In the genomic region with DNA sequence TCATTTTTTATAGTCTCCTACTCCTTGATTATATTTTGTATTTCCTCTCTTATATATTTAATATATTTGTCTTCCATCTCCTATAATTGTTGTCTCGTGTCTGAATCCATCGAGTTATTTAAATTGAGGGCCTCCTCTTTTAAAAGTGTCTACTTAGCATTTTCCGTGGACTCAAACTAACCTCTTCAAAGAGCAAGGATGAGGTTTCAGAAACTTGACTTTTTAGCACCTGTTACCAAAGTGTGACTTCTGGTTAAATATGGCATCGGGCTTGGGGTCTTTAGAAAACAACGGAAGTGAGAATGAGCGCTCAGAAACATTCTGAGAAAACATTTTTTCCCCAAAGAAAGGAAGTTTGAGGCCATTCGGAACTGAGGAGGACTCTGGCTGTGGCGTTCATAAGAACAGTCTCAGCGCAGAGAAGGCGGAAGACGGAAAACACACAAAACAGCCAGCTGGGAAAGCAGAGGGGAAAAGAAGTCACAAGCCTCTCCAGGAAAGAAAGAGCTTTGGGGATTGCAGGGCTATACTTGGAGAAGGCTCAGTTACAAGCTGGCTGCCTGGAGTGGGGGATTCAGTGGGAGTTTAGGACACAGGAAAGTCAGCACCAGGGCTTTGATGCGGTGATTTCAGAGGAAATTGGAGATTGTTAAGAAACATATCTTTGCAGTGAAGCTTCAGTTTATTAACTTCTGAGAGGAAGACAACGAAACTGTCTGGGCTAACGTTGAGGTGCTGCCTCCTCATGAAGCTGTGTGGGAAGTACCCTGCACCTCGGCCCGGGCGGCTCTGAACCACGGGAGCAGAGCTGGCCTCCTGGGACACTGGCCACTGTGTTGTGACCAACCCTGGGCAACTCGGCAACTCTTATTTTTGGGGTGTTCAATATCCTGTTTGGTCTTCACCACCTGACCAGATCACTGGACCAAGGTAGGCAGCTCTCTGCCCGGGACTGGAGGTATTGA, we compare ENCODE assay signal across 16 cellular contexts. TPM values are rescaled to one million over a fixed set of nuclear protein-coding genes. Genes with fewer than 3 reads are reported as not detected.
DNase-seq lines count a peak whose midpoint lies in the region; ATAC-seq, FAIRE-seq and TF ChIP-seq lines count a peak whose summit lies in the region.
"Had no signal": no experiment of that assay in that cellular context is flagged by ENCODE, and none has a peak within 500 bp of the region (broad histone marks: within the 10 kb centered on the region; RNA-seq: fewer than 3 reads in every experiment).

No MANE protein-coding gene starts in this region.

- WGBS in HepG2 (ENCODE audit: low lambda C conversion rate) = 33% methylated on average over 19 of the region's 20 CpGs
- 49% methylated on average over 19 of the region's 20 CpGs for WGBS in right lobe of liver (ENCODE audit: insufficient coverage, low coverage, low lambda C conversion rate, missing lambda C conversion rate)

- POLR2A ChIA-PET in HepG2 (lab: Yijun Ruan, JAX) = no interaction called here

- no peak for TF ChIP-seq CTCF in HepG2 (CRISPR knock-in tag; IDR thresholded peaks at IDR 0.05)
- TF ChIP-seq CTCF in right lobe of liver (IDR thresholded peaks at IDR 0.05) = no peak

- H3K4me1 ChIP-seq in HepG2 (ENCODE audit: insufficient read depth, low read length) = no peaks in the 10 kb centered on the region
- H3K4me1 ChIP-seq in right lobe of liver = no peaks in the 10 kb centered on the region
- H3K4me1 ChIP-seq: BLaER1 had no signal

- no peak overlapping the region for H3K27ac ChIP-seq in HepG2 (ENCODE audit: extremely low read length, insufficient read depth, low read length)
- no peak overlapping the region for H3K27ac ChIP-seq in right lobe of liver
- H3K27ac ChIP-seq: 22Rv1, BLaER1 had no signal

- DNase-seq in HepG2 (ENCODE audit: low spot score) = no peak
- no peak for DNase-seq in right lobe of liver
- DNase-seq in RPMI8226 = peak; percentile 90
- DNase-seq in left kidney (ENCODE audit: low read depth, low spot score) = peak; percentile 28
- DNase-seq in H54 (ENCODE audit: insufficient read length, low spot score) = no peak
- no peak for DNase-seq in COLO668 (lab: John Stamatoyannopoulos, UW; ENCODE audit: unreplicated experiment)
- DNase-seq: AML-193; CD8-positive, alpha-beta memory T cell; DMS53; H9; KBM-7 had no signal

- no peak overlapping the region for H3K4me2 ChIP-seq in HepG2 (ENCODE audit: low read depth, low read length)
- H3K4me2 ChIP-seq: BLaER1 had no signal

- H3K9me3 ChIP-seq in HepG2 (ENCODE audit: low read length) (no peaks in the 10 kb centered on the region), right lobe of liver (no peaks in the 10 kb centered on the region)

- TF ChIP-seq RAD21 in HepG2 (CRISPR knock-in tag; IDR thresholded peaks at IDR 0.05) = no peak

- H3K4me3 ChIP-seq in HepG2 (replicated peaks in 1 of 3; ENCODE audit: insufficient read depth in 1 of 3, low read depth in 2 of 3, low read length in 3 of 3) = no peak overlapping the region
- no peak overlapping the region for H3K4me3 ChIP-seq in right lobe of liver
- H3K4me3 ChIP-seq: BLaER1 had no signal

- H3K36me3 ChIP-seq in HepG2 (replicated peaks in 1 of 2; ENCODE audit: control insufficient read depth in 1 of 2, insufficient read depth in 2 of 2, low read length in 2 of 2) = no peaks in the 10 kb centered on the region
- no peaks in the 10 kb centered on the region for H3K36me3 ChIP-seq in right lobe of liver
- H3K36me3 ChIP-seq: BLaER1 had no signal

- CTCF ChIA-PET in HepG2 (lab: Yijun Ruan, JAX; ENCODE audit: low intra/inter-chr PET ratio, low total read pairs) = no interaction called here

- in situ Hi-C loops in HepG2 (cut with HindIII; ENCODE audit: extremely low pct_ligation_motif_present, low pct_unique_long_range_greater_than_20kb) = no loop called here

- intact Hi-C loops in HepG2 (cut with micrococcal nuclease; ENCODE audit: unreplicated experiment) (no loop called here), right lobe of liver (cut with DNase I) (no loop called here)

- H2AFZ ChIP-seq in HepG2 (ENCODE audit: low read length) = no peak overlapping the region

- H3K9ac ChIP-seq in HepG2 (ENCODE audit: insufficient read depth, low read depth, low read length) = no peak overlapping the region
- H3K9ac ChIP-seq: BLaER1 had no signal

- no peaks in the 10 kb centered on the region for H4K20me1 ChIP-seq in HepG2 (ENCODE audit: insufficient read depth, low read length)
- H4K20me1 ChIP-seq: BLaER1 had no signal

- TF ChIP-seq POLR2A in HepG2 (IDR thresholded peaks at IDR 0.05; ENCODE audit: insufficient read depth in 1 of 2, low read depth in 2 of 2, low read length in 2 of 2) = no peak
- TF ChIP-seq POLR2A in right lobe of liver (IDR thresholded peaks at IDR 0.05) = no peak
- TF ChIP-seq POLR2A in H54 (IDR thresholded peaks at IDR 0.05; ENCODE audit: low read depth, low read length) = no peak

- no TSS peak for BruUV-seq in HepG2 (replicated peaks; lab: Mats Ljungman, UMichigan)

- FAIRE-seq in HepG2 (lab: Jason Lieb, UNC) = no peak
- no peak for FAIRE-seq in H54 (lab: Jason Lieb, UNC)
- FAIRE-seq: GM18507 had no signal

- H3K27me3 ChIP-seq in HepG2 (ENCODE audit: control insufficient read depth in 1 of 2, insufficient read depth in 2 of 2, low read length in 2 of 2) (peaks cover 0 to 12% of the 10 kb centered on the region in 2 experiments; a peak in 4 of 5 replicates), right lobe of liver (peaks cover 0 to 2% of the 10 kb centered on the region in 2 donors)
- H3K27me3 ChIP-seq: BLaER1 had no signal

- no peaks in the 10 kb centered on the region for H3K79me2 ChIP-seq in HepG2 (ENCODE audit: insufficient read depth, low read length)

- TF ChIP-seq EP300 in HepG2 (IDR thresholded peaks at IDR 0.05; ENCODE audit: low read depth in 2 of 2, low read length in 2 of 2) = no peak
- TF ChIP-seq EP300 in HepG2 (CRISPR knock-in tag; IDR thresholded peaks at IDR 0.05; ENCODE audit: borderline replicate concordance) = no peak

- ATAC-seq in HepG2 (no peak), right lobe of liver (no peak), GM21717 (IDR thresholded peaks at IDR 0.05; ENCODE audit: unreplicated experiment) (no peak), GM18873 (IDR thresholded peaks at IDR 0.05; ENCODE audit: low FRiP score, unreplicated experiment) (no peak)

TF ChIP-seq in HepG2, 621 proteins besides CTCF, POLR2A, EP300 and RAD21:
- TF ChIP-seq MAFF (IDR thresholded peaks at IDR 0.05; ENCODE audit: low read depth, low read length) = peak; percentile 80
- no peak for TF ChIP-seq TCF12 (IDR thresholded peaks at IDR 0.05)
- no peak for TF ChIP-seq TCF12 (CRISPR knock-in tag; IDR thresholded peaks at IDR 0.05)
- peak; percentile 77 to 88 for TF ChIP-seq MAFK (conservative IDR thresholded peaks at IDR 0.05 in 1 of 2, IDR thresholded peaks at IDR 0.05 in 1 of 2; ENCODE audit: low read length in 2 of 2)
TF ChIP-seq in HepG2: peak in this region for 2.

RNA-seq across cellular contexts. Expression of gene IRX2, which starts 25.1 kb away (rescaled TPM):
- total RNA-seq in HepG2 (2016; rRNA removed; fragmentation: Illumina TruSeq; extraction: Trizol) (not detected in 2 replicates), right lobe of liver (not detected)
- not detected in 2 replicates for total RNA-seq in HepG2 (2016; cell fraction: cytosol; rRNA removed; fragmentation: Illumina TruSeq; extraction: Trizol; ENCODE audit: low read depth)
- total RNA-seq in HepG2 (2016; cell fraction: insoluble cytoplasmic fraction; rRNA removed; fragmentation: Illumina TruSeq; extraction: Trizol) = not detected in 2 replicates
- not detected in 2 replicates for total RNA-seq in HepG2 (2016; cell fraction: membrane; rRNA removed; fragmentation: Illumina TruSeq; extraction: Trizol)
- total RNA-seq in HepG2 (2016; cell fraction: nucleus; rRNA removed; fragmentation: Illumina TruSeq; extraction: Trizol) = not detected in 2 replicates
- not detected in 2 replicates for polyA plus RNA-seq in HepG2 (2011; rRNA removed)
- polyA plus RNA-seq in HepG2 (2011; cell fraction: cytosol; rRNA removed) = not detected in 2 replicates
- not detected in 2 replicates for polyA plus RNA-seq in HepG2 (2011; cell fraction: nucleus; rRNA removed)
- not detected in 2 replicates for polyA plus RNA-seq in HepG2 (2012)
- not detected in 2 replicates for polyA plus RNA-seq in HepG2 (2016; cell fraction: cytosol; fragmentation: Illumina TruSeq; extraction: Trizol; ENCODE audit: low read depth)
- not detected in 2 replicates for polyA plus RNA-seq in HepG2 (2016; cell fraction: insoluble cytoplasmic fraction; fragmentation: Illumina TruSeq; extraction: Trizol; ENCODE audit: low read depth)
- not detected in 2 replicates for polyA plus RNA-seq in HepG2 (2016; cell fraction: membrane; fragmentation: Illumina TruSeq; extraction: Trizol; ENCODE audit: low read depth)
- not detected in 2 replicates for polyA plus RNA-seq in HepG2 (2016; cell fraction: nucleus; fragmentation: Illumina TruSeq; extraction: Trizol; ENCODE audit: insufficient read depth, low read depth)
- polyA minus RNA-seq in HepG2 (2011; rRNA and poly(A)+ RNA removed; ENCODE audit: low replicate concordance) = not detected in 2 replicates
- polyA minus RNA-seq in HepG2 (2011; cell fraction: cytosol; rRNA and poly(A)+ RNA removed) = not detected in 2 replicates
- polyA minus RNA-seq in HepG2 (2011; cell fraction: nucleus; rRNA and poly(A)+ RNA removed) = not detected in 2 replicates
- total RNA-seq: CD8-positive, alpha-beta memory T cell had no signal
- polyA plus RNA-seq: CD8-positive, alpha-beta memory T cell had no signal

Comparison
In these comparisons a context has a peak if more than half of its experiments do, and no peak if none do; other contexts are left out.
1. DNase-seq: peak in RPMI8226 (single experiment) and left kidney (single experiment); none in HepG2 (single experiment), right lobe of liver (0 of 3), H54 (single experiment) and COLO668 (single experiment).